ENCODE assay signal across 10 cellular contexts in genomic region chr11:100574894-100575769, GRCh38.
A peak's percentile ranks its signal among the peaks of the same experiment; 100 is the strongest.
DNase-seq lines count a peak whose midpoint lies in the region; ATAC-seq and TF ChIP-seq lines count a peak whose summit lies in the region.
"Had no signal": no experiment of that assay in that cellular context is flagged by ENCODE, and none has a peak within 500 bp of the region (broad histone marks: within the 10 kb centered on the region; RNA-seq: fewer than 3 reads in every experiment).

No MANE protein-coding gene starts in this region.

- no peak overlapping the region for H3K23ac ChIP-seq in mesendoderm (ENCODE audit: low read length)

- H3K27ac ChIP-seq in mesendoderm (ENCODE audit: low read depth, low read length) (no peak overlapping the region), sigmoid colon (no peak overlapping the region)

- TF ChIP-seq POLR2A in sigmoid colon (IDR thresholded peaks at IDR 0.05): no peak

- no peak overlapping the region for H2BK15ac ChIP-seq in mesendoderm (replicated peaks; ENCODE audit: low read depth)

- H3K9me3 Mint-ChIP-seq in activated CD8-positive, alpha-beta T cell treated with anti-CD3 and anti-CD28 coated beads, Interleukin-2, amount 10 ng/mL, durations not matched to agents 7 days and 5 days (ENCODE audit: insufficient read depth): no peaks in the 10 kb centered on the region

- H3K4ac ChIP-seq in mesendoderm (ENCODE audit: low read depth, low read length): no peak overlapping the region

- H3K27me3 ChIP-seq in mesendoderm (ENCODE audit: insufficient read depth, low read length, poor library complexity): no peaks in the 10 kb centered on the region
- H3K27me3 ChIP-seq in sigmoid colon: no peaks in the 10 kb centered on the region

- no peak overlapping the region for H4K8ac ChIP-seq in mesendoderm (ENCODE audit: low read depth, low read length)

- WGBS in mesendoderm (ENCODE audit: extremely low coverage, insufficient coverage, low lambda C conversion rate): no CpG with 5 or more reads among the region's 1 CpG
- 75 to 83% methylated on average over 1 of the region's 1 CpG for WGBS in sigmoid colon, 2 donors

- DNase-seq in Daoy (ENCODE audit: low read depth) (peak; percentile 13), NCI-H2081 (lab: John Stamatoyannopoulos, UW) (peak; percentile 37 to 64), cardiac fibroblast (ENCODE audit: low read depth in 2 of 2) (peak; percentile 45 to 58), mesendoderm (peak; percentile 47), sigmoid colon (no peak), cerebellar nuclear complex (lab: John Stamatoyannopoulos, UW) (no peak), NCI-H2029 treated with DMSO at 0.1 percent for 48 hours (lab: John Stamatoyannopoulos, UW) (no peak)
- DNase-seq in activated CD8-positive, alpha-beta T cell treated with anti-CD3 and anti-CD28 coated beads, Interleukin-2, amount 10 ng/mL, durations not matched to agents 7 days and 5 days: no peak
- DNase-seq: activated naive CD4-positive, alpha-beta T cell; NCI-H1048 had no signal

- no peak overlapping the region for H3K56ac ChIP-seq in mesendoderm (ENCODE audit: low read length)

- no peak overlapping the region for H2BK5ac ChIP-seq in mesendoderm (ENCODE audit: low read length)

- no peaks in the 10 kb centered on the region for H3K4me1 ChIP-seq in mesendoderm (ENCODE audit: control insufficient read depth, low read depth, low read length)
- peaks cover 0 to 7% (median 0%) of the 10 kb centered on the region in 4 donors for H3K4me1 ChIP-seq in sigmoid colon

- no peak overlapping the region for H3K4me3 Mint-ChIP-seq in activated CD8-positive, alpha-beta T cell treated with anti-CD3 and anti-CD28 coated beads, Interleukin-2, amount 10 ng/mL, durations not matched to agents 7 days and 5 days

- no peaks in the 10 kb centered on the region for H3K36me3 Mint-ChIP-seq in activated CD8-positive, alpha-beta T cell treated with anti-CD3 and anti-CD28 coated beads, Interleukin-2, amount 10 ng/mL, durations not matched to agents 7 days and 5 days (ENCODE audit: low read depth)

- no peak overlapping the region for H3K4me3 ChIP-seq in cardiac fibroblast (replicated peaks in 1 of 2; ENCODE audit: low read depth in 2 of 2, low read length in 2 of 2)
- H3K4me3 ChIP-seq in mesendoderm (ENCODE audit: low read length): no peak overlapping the region
- H3K4me3 ChIP-seq in sigmoid colon: no peak overlapping the region

- H3K4me1 Mint-ChIP-seq in activated CD8-positive, alpha-beta T cell treated with anti-CD3 and anti-CD28 coated beads, Interleukin-2, amount 10 ng/mL, durations not matched to agents 7 days and 5 days (ENCODE audit: low read depth): no peaks in the 10 kb centered on the region

- H3K79me1 ChIP-seq in mesendoderm (ENCODE audit: low read length): no peaks in the 10 kb centered on the region

- no peak overlapping the region for H3K4me2 ChIP-seq in mesendoderm (ENCODE audit: low read length)

- H2BK120ac ChIP-seq in mesendoderm (ENCODE audit: low read depth, low read length): no peak overlapping the region

- TF ChIP-seq CTCF in cardiac fibroblast (IDR thresholded peaks at IDR 0.05; ENCODE audit: low read depth, low read length) (peak; percentile 10), sigmoid colon (IDR thresholded peaks at IDR 0.05) (no peak)

- no peaks in the 10 kb centered on the region for H3K79me2 ChIP-seq in mesendoderm (ENCODE audit: control insufficient read depth, insufficient read depth, low read length)

- intact Hi-C loops in sigmoid colon (cut with DNase I): loop anchor here (5.0 kb wide), 2 partner anchors 112 to 282 kb away; partner anchors contain the start of gene ARHGAP42

- no peak for TF ChIP-seq EP300 in sigmoid colon (IDR thresholded peaks at IDR 0.05)

- CTCF ChIA-PET in activated CD8-positive, alpha-beta T cell treated with anti-CD3 and anti-CD28 coated beads, Interleukin-2, amount 10 ng/mL, durations not matched to agents 7 days and 5 days (lab: Charles Lee): no interaction called here

- no peak overlapping the region for H2AK5ac ChIP-seq in mesendoderm (ENCODE audit: low read length)

- POLR2A ChIA-PET in activated CD8-positive, alpha-beta T cell treated with anti-CD3 and anti-CD28 coated beads, Interleukin-2, amount 10 ng/mL, durations not matched to agents 7 days and 5 days (lab: Charles Lee): no interaction called here

- no peak for ATAC-seq in activated CD8-positive, alpha-beta T cell treated with anti-CD3 and anti-CD28 coated beads, Interleukin-2, amount 10 ng/mL, durations not matched to agents 7 days and 5 days

- no peak overlapping the region for H3K18ac ChIP-seq in mesendoderm (ENCODE audit: low read length)

- H3K27ac Mint-ChIP-seq in activated CD8-positive, alpha-beta T cell treated with anti-CD3 and anti-CD28 coated beads, Interleukin-2, amount 10 ng/mL, durations not matched to agents 7 days and 5 days: no peak overlapping the region

- no peak overlapping the region for H3K9ac ChIP-seq in mesendoderm (ENCODE audit: low read length)

- no peaks in the 10 kb centered on the region for H3K27me3 Mint-ChIP-seq in activated CD8-positive, alpha-beta T cell treated with anti-CD3 and anti-CD28 coated beads, Interleukin-2, amount 10 ng/mL, durations not matched to agents 7 days and 5 days (ENCODE audit: low read depth)

- H3K9me3 ChIP-seq in sigmoid colon: no peaks in the 10 kb centered on the region

- H3K36me3 ChIP-seq in mesendoderm (ENCODE audit: control insufficient read depth, insufficient read depth, low read length): no peaks in the 10 kb centered on the region
- H3K36me3 ChIP-seq in sigmoid colon: no peaks in the 10 kb centered on the region

- H4K5ac ChIP-seq in mesendoderm (ENCODE audit: low read length): no peak overlapping the region

Comparison
In these comparisons a context has a peak if more than half of its experiments do, and no peak if none do; other contexts are left out.
1. DNase-seq: peak in Daoy (single experiment), NCI-H2081 (2 of 2), cardiac fibroblast (2 of 2) and mesendoderm (single experiment); none in sigmoid colon (single experiment), activated CD8-positive, alpha-beta T cell treated with anti-CD3 and anti-CD28 coated beads, Interleukin-2, amount 10 ng/mL, durations not matched to agents 7 days and 5 days (single experiment), cerebellar nuclear complex (0 of 2) and NCI-H2029 treated with DMSO at 0.1 percent for 48 hours (single experiment).